ENCODE assay signal across 12 cellular contexts in the genomic region with DNA sequence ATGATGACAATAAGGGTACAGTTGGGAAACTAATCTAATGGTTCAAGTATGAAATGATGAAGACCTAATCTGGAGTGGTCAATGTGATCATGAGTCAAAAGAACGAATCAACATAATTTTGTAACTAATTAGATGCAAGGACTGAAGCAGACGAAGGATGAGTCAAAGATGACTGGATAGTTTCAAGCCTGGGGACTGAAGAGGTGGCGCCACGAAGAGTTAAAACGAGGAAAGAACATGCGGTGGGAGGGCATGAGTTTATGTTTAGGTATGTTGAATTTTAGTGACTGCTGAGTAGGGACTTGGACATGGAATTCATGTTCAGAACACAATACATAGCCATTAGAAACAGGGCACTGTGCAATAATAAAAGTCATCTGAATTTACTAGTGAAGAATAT.
"Had no signal": no experiment of that assay in that cellular context is flagged by ENCODE, and none has a peak within 500 bp of the region (broad histone marks: within the 10 kb centered on the region; RNA-seq: fewer than 3 reads in every experiment).

No MANE protein-coding gene starts in this region.

- H3K27me3 ChIP-seq: breast epithelium, esophagus squamous epithelium, ovary, thyroid gland had no signal

- H3K36me3 ChIP-seq: breast epithelium, esophagus squamous epithelium, ovary, thyroid gland had no signal

- H3K4me3 ChIP-seq: breast epithelium, dorsolateral prefrontal cortex, esophagus squamous epithelium, ovary, thyroid gland had no signal

- DNase-seq: activated CD4-positive, alpha-beta T cell treated with anti-CD3 and anti-CD28 coated beads, Interleukin-2, amount 50 U/mL, for 4 hours; activated effector memory CD4-positive, alpha-beta T cell treated with anti-CD3 and anti-CD28 coated beads, Interleukin-2, amount 50 U/mL, for 16 hours; activated T-cell treated with anti-CD3 and anti-CD28 coated beads, Interleukin-2, amount 50 U/mL, for 24 hours; amygdala; dorsolateral prefrontal cortex; esophagus squamous epithelium; hippocampal formation; kidney glomerular epithelial cell; ovary; thyroid gland had no signal

- H3K4me1 ChIP-seq: breast epithelium, esophagus squamous epithelium, thyroid gland had no signal

- ATAC-seq: activated naive CD4-positive, alpha-beta T cell treated with anti-CD3 and anti-CD28 coated beads, Interleukin-2, amount 50 U/mL, for 72 hours had no signal

- H3K9me3 ChIP-seq: breast epithelium, esophagus squamous epithelium, ovary, thyroid gland had no signal

- H3K27ac ChIP-seq: breast epithelium, dorsolateral prefrontal cortex, esophagus squamous epithelium, ovary, thyroid gland had no signal
